In the genomic region with DNA sequence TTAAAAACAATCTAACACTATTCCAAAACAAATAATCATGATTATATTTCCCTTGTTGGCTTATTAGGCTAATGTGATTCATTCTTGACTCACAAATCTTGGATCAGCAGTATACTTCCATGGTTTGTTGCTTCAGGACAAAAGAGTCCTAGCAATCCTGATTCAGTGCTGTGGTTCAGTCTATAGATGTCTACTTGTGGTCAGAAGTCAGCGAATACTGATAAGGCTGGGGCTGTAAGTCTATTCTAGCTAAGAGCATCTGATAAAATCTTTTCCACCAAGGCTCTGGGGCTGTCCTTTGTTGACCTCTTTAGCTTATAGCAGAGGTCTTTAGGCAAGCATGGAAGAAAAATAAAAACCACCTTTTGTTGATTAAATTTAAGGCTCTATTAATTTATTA, we compare ENCODE assay signal across 16 cellular contexts. TPM values are rescaled to one million over a fixed set of nuclear protein-coding genes. Genes with fewer than 3 reads are reported as not detected.
A peak's percentile ranks its signal among the peaks of the same experiment; 100 is the strongest.
DNase-seq lines count a peak whose midpoint lies in the region; ATAC-seq and TF ChIP-seq lines count a peak whose summit lies in the region.
"Had no signal": no experiment of that assay in that cellular context is flagged by ENCODE, and none has a peak within 500 bp of the region (broad histone marks: within the 10 kb centered on the region; RNA-seq: fewer than 3 reads in every experiment).

No MANE protein-coding gene starts in this region.

- no peaks in the 10 kb centered on the region for H3K79me1 ChIP-seq in H9 (ENCODE audit: insufficient read depth, low read depth, low read length, poor library complexity, severe bottlenecking)

- H3K36me3 ChIP-seq in BE2C = no peaks in the 10 kb centered on the region
- no peaks in the 10 kb centered on the region for H3K36me3 ChIP-seq in adipocyte (ENCODE audit: control insufficient read depth, insufficient read depth, low read length, severe bottlenecking)
- H3K36me3 ChIP-seq: HAP-1, thoracic aorta, WERI-Rb-1 had no signal

- H3K4me1 Mint-ChIP-seq in H9 = peaks cover 17 to 18% of the 10 kb centered on the region in 2 experiments
- H3K4me1 Mint-ChIP-seq in mesothelial cell of epicardium = peaks cover 12% of the 10 kb centered on the region

- no peaks in the 10 kb centered on the region for H3K79me2 ChIP-seq in H9 (ENCODE audit: insufficient read depth, low read length)

- H4K8ac ChIP-seq in H9 (replicated peaks; ENCODE audit: insufficient read length, low read depth, low read length) = no peak overlapping the region

- TF ChIP-seq CTCF in BE2C (IDR thresholded peaks at IDR 0.05; ENCODE audit: low read depth, low read length) (no peak), H9 (conservative IDR thresholded peaks at IDR 0.05) (no peak), mesothelial cell of epicardium (IDR thresholded peaks at IDR 0.05; ENCODE audit: unreplicated experiment) (no peak)

- H2BK15ac ChIP-seq in H9 (ENCODE audit: low read depth, low read length) = no peak overlapping the region

- H2BK120ac ChIP-seq in H9 (ENCODE audit: low read depth, low read length, poor library complexity, severe bottlenecking) = no peak overlapping the region

- no peak overlapping the region for H3K14ac ChIP-seq in H9 (ENCODE audit: insufficient read depth, low read length)

- no peak overlapping the region for H3K4me3 ChIP-seq in BE2C (ENCODE audit: low read depth, low read length)
- H3K4me3 ChIP-seq in adipocyte (ENCODE audit: low read length) = no peak overlapping the region
- H3K4me3 ChIP-seq: HAP-1, lung, psoas muscle, thoracic aorta had no signal

- H3K23ac ChIP-seq in H9 (ENCODE audit: insufficient read length, low read depth, low read length) = no peak overlapping the region

- DNase-seq in BE2C (peak; percentile 25), LHCN-M2 (ENCODE audit: low read depth) (peak; percentile 85), adipocyte (ENCODE audit: low read depth) (no peak), foreskin melanocyte (peak; percentile 67), H9 (no peak), mesothelial cell of epicardium (ENCODE audit: low spot score in 2 of 2, unreplicated experiment in 2 of 2) (no peak), DMS114 treated with DMSO at 0.1 percent for 48 hours (lab: John Stamatoyannopoulos, UW; ENCODE audit: unreplicated experiment) (no peak)
- DNase-seq: activated T-cell treated with anti-CD3 and anti-CD28 coated beads, Interleukin-2, amount 50 U/mL, for 48 hours; NCI-H1417; psoas muscle; WERI-Rb-1 had no signal

- WGBS in H9 (ENCODE audit: extremely low coverage, insufficient read length, low lambda C conversion rate) = no CpG with 5 or more reads among the region's 1 CpG

- H3K23me2 ChIP-seq in H9 (ENCODE audit: insufficient read length, low read depth, low read length, poor library complexity, severe bottlenecking) = peaks cover 9% of the 10 kb centered on the region

- H3K36me3 Mint-ChIP-seq in H9 (ENCODE audit: insufficient read depth in 1 of 3, low read depth in 3 of 3) = no peaks in the 10 kb centered on the region
- no peaks in the 10 kb centered on the region for H3K36me3 Mint-ChIP-seq in mesothelial cell of epicardium

- H3K18ac ChIP-seq in H9 (ENCODE audit: insufficient read length, low read depth, low read length) = no peak overlapping the region

- H3K9me3 Mint-ChIP-seq in H9 (no peaks in the 10 kb centered on the region), mesothelial cell of epicardium (peaks cover 9% of the 10 kb centered on the region)
- H3K9me3 Mint-ChIP-seq: central memory CD8-positive, alpha-beta T cell had no signal

- ATAC-seq in GM21367 (IDR thresholded peaks at IDR 0.05; ENCODE audit: unreplicated experiment) = no peak
- ATAC-seq: psoas muscle had no signal

- peaks cover 26% of the 10 kb centered on the region for H3K27me3 Mint-ChIP-seq in H9 (ENCODE audit: low read depth)
- no peaks in the 10 kb centered on the region for H3K27me3 Mint-ChIP-seq in mesothelial cell of epicardium (ENCODE audit: low read depth)

- no peak overlapping the region for H2BK12ac ChIP-seq in H9 (ENCODE audit: insufficient read length, low read depth, low read length)

- no peaks in the 10 kb centered on the region for H4K20me1 ChIP-seq in H9 (ENCODE audit: control insufficient read depth, insufficient read depth, insufficient read length)

- H3K27ac ChIP-seq in H9 (ENCODE audit: insufficient read length, low read depth, low read length) = no peak overlapping the region
- H3K27ac ChIP-seq: psoas muscle, thoracic aorta, WERI-Rb-1 had no signal

- H3T11ph ChIP-seq in H9 (ENCODE audit: low read length) = no peak overlapping the region

- H3K9ac ChIP-seq in adipocyte (ENCODE audit: low read length) (peak overlapping the region; percentile 1), H9 (ENCODE audit: extremely low read depth, insufficient read length, low read length) (no peak overlapping the region)

- no peak overlapping the region for H2AK5ac ChIP-seq in H9 (ENCODE audit: insufficient read length, low read length)

- H2AFZ ChIP-seq in H9 (ENCODE audit: low read length) = no peak overlapping the region

- H3K27ac Mint-ChIP-seq in H9 (no peak overlapping the region), mesothelial cell of epicardium (no peak overlapping the region)

- no peak overlapping the region for H3K56ac ChIP-seq in H9 (ENCODE audit: insufficient read length, low read depth, low read length)

- no peak overlapping the region for H3K4ac ChIP-seq in H9 (ENCODE audit: low read depth, low read length)

- no peak overlapping the region for H4K91ac ChIP-seq in H9 (ENCODE audit: insufficient read length, low read depth, low read length)

- H3K4me2 ChIP-seq in H9 (ENCODE audit: insufficient read depth, insufficient read length, low read length) = no peak overlapping the region

- peaks cover 9% of the 10 kb centered on the region; the same call in 1 of the 2 replicates for H3K4me1 ChIP-seq in BE2C
- H3K4me1 ChIP-seq in adipocyte (ENCODE audit: control insufficient read depth, insufficient read depth, low read length) = peaks cover 26% of the 10 kb centered on the region
- H3K4me1 ChIP-seq in H9 (ENCODE audit: insufficient read depth, low read length) = peaks cover 9% of the 10 kb centered on the region
- H3K4me1 ChIP-seq: HAP-1 had no signal

- H3K4me3 Mint-ChIP-seq in H9 (no peak overlapping the region), mesothelial cell of epicardium (no peak overlapping the region)
- H3K4me3 Mint-ChIP-seq: central memory CD8-positive, alpha-beta T cell had no signal

- H3K27me3 ChIP-seq in BE2C = no peaks in the 10 kb centered on the region
- H3K27me3 ChIP-seq in adipocyte (replicated peaks; ENCODE audit: control insufficient read depth, insufficient read depth, low read length) = no peaks in the 10 kb centered on the region
- no peaks in the 10 kb centered on the region; the same call in 1 of the 2 replicates for H3K27me3 ChIP-seq in H9 (ENCODE audit: insufficient read depth, low read length)

- H2BK20ac ChIP-seq in H9 (ENCODE audit: low read depth, low read length, poor library complexity, severe bottlenecking) = no peak overlapping the region

- H2BK5ac ChIP-seq in H9 (ENCODE audit: insufficient read length, low read length) = no peak overlapping the region

- H4K5ac ChIP-seq in H9 (ENCODE audit: insufficient read length, low read depth, low read length) = no peak overlapping the region

- H3K9me3 ChIP-seq in BE2C (no peaks in the 10 kb centered on the region), adipocyte (ENCODE audit: control insufficient read depth, low read length) (no peaks in the 10 kb centered on the region), H9 (ENCODE audit: control insufficient read depth, low read depth, low read length) (no peaks in the 10 kb centered on the region)
- H3K9me3 ChIP-seq: HAP-1, psoas muscle, thoracic aorta had no signal

RNA-seq across cellular contexts. Expression of gene SMIM3, which starts 4.4 kb away (rescaled TPM):
- 3.1 TPM for polyA plus RNA-seq in BE2C (2012; ENCODE audit: insufficient read depth, insufficient read length, low read depth)
- 234 and 236 TPM in 2 replicates for total RNA-seq in LHCN-M2 (2014; rRNA removed)
- polyA plus RNA-seq in LHCN-M2 (2012) = 78.6 TPM
- total RNA-seq in H9 (2021) = 42.0 and 42.5 TPM in 2 replicates
- total RNA-seq in mesothelial cell of epicardium = 42.7 to 46.3 TPM (median 45.4 TPM) in 3 replicates

RNA-seq across cellular contexts. Expression of gene DCTN4, which starts 15.3 kb away (rescaled TPM):
- polyA plus RNA-seq in BE2C (2012; ENCODE audit: insufficient read depth, insufficient read length, low read depth) = 86.2 TPM
- 92.2 and 103 TPM in 2 replicates for total RNA-seq in LHCN-M2 (2014; rRNA removed)
- polyA plus RNA-seq in LHCN-M2 (2012) = 27.9 TPM
- 45.1 and 48.5 TPM in 2 replicates for total RNA-seq in H9 (2021)
- total RNA-seq in mesothelial cell of epicardium = 75.7 to 82.4 TPM (median 76.1 TPM) in 3 replicates

Comparison
In these comparisons a context has a peak if more than half of its experiments do, and no peak if none do; other contexts are left out.
1. DNase-seq: peak in BE2C (single experiment), LHCN-M2 (single experiment) and foreskin melanocyte (single experiment); none in adipocyte (single experiment), H9 (single experiment), mesothelial cell of epicardium (0 of 2) and DMS114 treated with DMSO at 0.1 percent for 48 hours (single experiment).